In genomic region chr3:129316121-129317013, GRCh38 we compare ENCODE assay signal across 8 cellular contexts. TPM values are rescaled to one million over a fixed set of nuclear protein-coding genes. Genes with fewer than 3 reads are reported as not detected.
DNase-seq lines count a peak whose midpoint lies in the region; ATAC-seq and TF ChIP-seq lines count a peak whose summit lies in the region.

No MANE protein-coding gene starts in this region.

- H3K9me3 ChIP-seq in colonic mucosa (no peaks in the 10 kb centered on the region), left lung (no peaks in the 10 kb centered on the region)

- H3K36me3 Mint-ChIP-seq in activated CD4-positive, alpha-beta T cell treated with anti-CD3 and anti-CD28 coated beads, Interleukin-2, amount 10 ng/mL, durations not matched to agents 24 days and 14 days (ENCODE audit: low read depth) = no peaks in the 10 kb centered on the region

- no peaks in the 10 kb centered on the region for H3K27me3 Mint-ChIP-seq in activated CD4-positive, alpha-beta T cell treated with anti-CD3 and anti-CD28 coated beads, Interleukin-2, amount 10 ng/mL, durations not matched to agents 24 days and 14 days

- TF ChIP-seq CTCF in colonic mucosa (IDR thresholded peaks at IDR 0.05) (peak; percentile 45), left lung (IDR thresholded peaks at IDR 0.05) (peak; percentile 26 to 39)

- intact Hi-C loops in activated CD4-positive, alpha-beta T cell treated with anti-CD3 and anti-CD28 coated beads, Interleukin-2, amount 10 ng/mL, durations not matched to agents 24 days and 14 days (cut with micrococcal nuclease) = loop anchor here (1.0 to 10.0 kb wide), 5 partner anchors 8 to 512 kb away; partner anchors contain the start of genes HMCES and IFT122
- intact Hi-C loops in colonic mucosa (cut with DNase I) (no loop called here), left lung (cut with DNase I) (no loop called here)

- peak; percentile 98 for TF ChIP-seq POLR2A in GM10847 (IDR thresholded peaks at IDR 0.05; ENCODE audit: extremely low read depth, insufficient read length)

- H3K36me3 ChIP-seq in colonic mucosa (no peaks in the 10 kb centered on the region), left lung (no peaks in the 10 kb centered on the region)

- peak overlapping the region; percentile 74 for H3K27ac Mint-ChIP-seq in activated CD4-positive, alpha-beta T cell treated with anti-CD3 and anti-CD28 coated beads, Interleukin-2, amount 10 ng/mL, durations not matched to agents 24 days and 14 days

- ATAC-seq in HG02885 (IDR thresholded peaks at IDR 0.05; ENCODE audit: poor library complexity, unreplicated experiment) (peak; percentile 47), left lung (peak; percentile 66), HG03521 (IDR thresholded peaks at IDR 0.05; ENCODE audit: unreplicated experiment) (no peak)

- H3K4me3 ChIP-seq in colonic mucosa (peak overlapping the region; percentile 80), left lung (peak overlapping the region; percentile 87 to 91)

- H3K4me1 ChIP-seq in colonic mucosa = no peaks in the 10 kb centered on the region
- H3K4me1 ChIP-seq in left lung = peaks cover 13 to 31% of the 10 kb centered on the region in 2 donors

- peak overlapping the region; percentile 44 to 86 for H3K9ac ChIP-seq in colonic mucosa (ENCODE audit: low read depth in 2 of 2, low read length in 2 of 2)

- peak overlapping the region; percentile 85 for H3K27ac ChIP-seq in colonic mucosa
- H3K27ac ChIP-seq in left lung = peak overlapping the region; percentile 86 to 87

- no peaks in the 10 kb centered on the region for H3K9me3 Mint-ChIP-seq in activated CD4-positive, alpha-beta T cell treated with anti-CD3 and anti-CD28 coated beads, Interleukin-2, amount 10 ng/mL, durations not matched to agents 24 days and 14 days

- DNase-seq in NCI-H446 (lab: John Stamatoyannopoulos, UW) (peak; percentile 76 to 93), colonic mucosa (peak; percentile 93), left lung (peak; percentile 85 to 93)
- DNase-seq in activated CD4-positive, alpha-beta T cell treated with anti-CD3 and anti-CD28 coated beads, Interleukin-2, amount 10 ng/mL, durations not matched to agents 24 days and 14 days = peak; percentile 98
- peak; percentile 97 for DNase-seq in stimulated activated CD4-positive, alpha-beta T cell treated with anti-CD3 and anti-CD28 coated beads, Interleukin-2, amount 100 ng/mL, for 48 hours

- H3K27me3 ChIP-seq in colonic mucosa (no peaks in the 10 kb centered on the region), left lung (no peaks in the 10 kb centered on the region)

- peaks cover 27% of the 10 kb centered on the region for H3K4me1 Mint-ChIP-seq in activated CD4-positive, alpha-beta T cell treated with anti-CD3 and anti-CD28 coated beads, Interleukin-2, amount 10 ng/mL, durations not matched to agents 24 days and 14 days

- H3K4me3 Mint-ChIP-seq in activated CD4-positive, alpha-beta T cell treated with anti-CD3 and anti-CD28 coated beads, Interleukin-2, amount 10 ng/mL, durations not matched to agents 24 days and 14 days = peak overlapping the region; percentile 92

RNA-seq across cellular contexts. Expression of gene HMCES, which starts 37.7 kb away (rescaled TPM):
- 58.3 and 62.6 TPM in 2 replicates for total RNA-seq in activated CD4-positive, alpha-beta T cell treated with anti-CD3 and anti-CD28 coated beads, Interleukin-2, amount 10 ng/mL, durations not matched to agents 24 days and 14 days
- total RNA-seq in colonic mucosa (10 to 100 TPM; 45.0 to 53.7 TPM), left lung (10 to 100 TPM; 32.9 to 34.9 TPM)
